Comparison of ENCODE assay signal across 8 cellular contexts in the genomic region with DNA sequence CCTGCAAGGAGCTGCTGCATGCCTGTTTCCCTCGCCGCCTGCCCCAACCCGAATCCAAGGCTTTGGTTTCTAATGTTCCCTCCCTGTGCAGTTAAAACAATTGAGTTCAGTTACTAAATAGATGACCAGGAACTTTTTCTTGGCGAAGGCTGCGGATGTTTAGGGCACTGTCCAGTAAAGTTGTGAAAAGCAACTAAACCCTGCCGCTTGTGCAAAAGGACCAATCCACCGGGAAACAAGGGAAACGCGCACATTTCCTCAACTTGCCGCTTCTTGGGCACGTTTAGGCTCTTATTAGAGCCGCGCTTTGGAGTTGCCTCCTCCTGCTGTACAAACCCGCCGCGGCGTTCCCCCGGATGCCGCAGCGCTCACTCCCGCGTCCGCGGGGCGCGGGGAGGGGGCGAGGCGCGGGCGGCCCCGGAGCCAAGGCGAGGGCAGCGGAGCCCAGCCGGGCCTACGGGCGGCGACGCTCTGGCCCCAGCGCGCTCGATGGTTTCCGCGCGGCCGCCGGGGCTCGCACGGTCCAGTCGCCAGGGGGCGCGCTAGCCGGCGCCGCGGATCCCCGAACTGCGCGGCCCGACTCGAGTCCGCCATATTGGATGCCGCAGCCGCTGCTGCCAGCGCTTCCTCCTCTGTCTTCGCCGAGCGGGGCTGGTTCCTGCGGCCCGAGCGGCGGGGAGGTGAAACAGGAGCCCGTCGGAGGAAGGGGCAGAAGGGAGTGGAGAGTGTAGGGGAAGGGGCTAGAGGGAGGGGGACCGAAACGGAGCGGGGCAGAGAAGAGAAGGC. TPM values are rescaled to one million over a fixed set of nuclear protein-coding genes. Genes with fewer than 3 reads are reported as not detected.
DNase-seq lines count a peak whose midpoint lies in the region; ATAC-seq and TF ChIP-seq lines count a peak whose summit lies in the region.

A gene with protein sequence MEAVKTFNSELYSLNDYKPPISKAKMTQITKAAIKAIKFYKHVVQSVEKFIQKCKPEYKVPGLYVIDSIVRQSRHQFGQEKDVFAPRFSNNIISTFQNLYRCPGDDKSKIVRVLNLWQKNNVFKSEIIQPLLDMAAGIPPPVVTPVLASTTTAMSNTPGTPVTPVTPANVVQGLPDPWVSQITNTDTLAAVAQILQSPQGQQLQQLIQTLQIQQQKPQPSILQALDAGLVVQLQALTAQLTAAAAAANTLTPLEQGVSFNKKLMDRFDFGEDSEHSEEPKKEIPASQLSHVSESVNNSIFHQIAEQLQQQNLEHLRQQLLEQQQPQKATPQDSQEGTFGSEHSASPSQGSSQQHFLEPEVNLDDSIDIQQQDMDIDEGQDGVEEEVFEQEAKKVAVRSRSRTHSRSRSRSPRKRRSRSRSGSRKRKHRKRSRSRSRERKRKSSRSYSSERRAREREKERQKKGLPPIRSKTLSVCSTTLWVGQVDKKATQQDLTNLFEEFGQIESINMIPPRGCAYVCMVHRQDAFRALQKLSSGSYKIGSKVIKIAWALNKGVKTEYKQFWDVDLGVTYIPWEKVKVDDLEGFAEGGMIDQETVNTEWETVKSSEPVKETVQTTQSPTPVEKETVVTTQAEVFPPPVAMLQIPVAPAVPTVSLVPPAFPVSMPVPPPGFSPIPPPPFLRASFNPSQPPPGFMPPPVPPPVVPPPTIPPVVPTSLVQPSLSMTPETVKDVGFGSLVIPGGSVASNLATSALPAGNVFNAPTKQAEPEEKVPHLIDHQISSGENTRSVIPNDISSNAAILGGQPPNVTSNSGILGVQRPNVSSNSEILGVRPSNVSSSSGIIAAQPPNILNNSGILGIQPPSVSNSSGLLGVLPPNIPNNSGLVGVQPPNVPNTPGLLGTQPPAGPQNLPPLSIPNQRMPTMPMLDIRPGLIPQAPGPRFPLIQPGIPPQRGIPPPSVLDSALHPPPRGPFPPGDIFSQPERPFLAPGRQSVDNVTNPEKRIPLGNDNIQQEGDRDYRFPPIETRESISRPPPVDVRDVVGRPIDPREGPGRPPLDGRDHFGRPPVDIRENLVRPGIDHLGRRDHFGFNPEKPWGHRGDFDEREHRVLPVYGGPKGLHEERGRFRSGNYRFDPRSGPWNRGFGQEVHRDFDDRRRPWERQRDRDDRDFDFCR (N-terminal part only) (plus strand): TSS at position 593 of the 786 bp plus-strand sequence. CDS start 485 bp downstream, outside the sequence.

- H3K9ac ChIP-seq in neural progenitor cell, result peak within 1 kb of the TSS; percentile 98

- H3K4me1 Mint-ChIP-seq in neural progenitor cell, result peaks cover 35% of the 10 kb centered on the region

- H3K4me1 ChIP-seq in neural progenitor cell, result peaks cover 23% of the 10 kb centered on the region

- H3K9me3 Mint-ChIP-seq in neural progenitor cell, result no peaks in the 10 kb centered on the region

- no peaks in the 10 kb centered on the region for H3K27me3 Mint-ChIP-seq in neural progenitor cell (ENCODE audit: insufficient read depth, low read depth)

- TF ChIP-seq CTCF in fibroblast of villous mesenchyme (IDR thresholded peaks at IDR 0.05; ENCODE audit: insufficient read depth, low read depth, low read length), result peak; percentile 67
- peak; percentile 69 for TF ChIP-seq CTCF in neural progenitor cell (IDR thresholded peaks at IDR 0.05)

- ATAC-seq in GM21737 (IDR thresholded peaks at IDR 0.05; ENCODE audit: unreplicated experiment), result peak; percentile 81

- no peaks in the 10 kb centered on the region for H3K27me3 ChIP-seq in neural progenitor cell

- H4K20me1 ChIP-seq in neural progenitor cell (ENCODE audit: low read depth), result peaks cover 39% of the 10 kb centered on the region

- H3K4me2 ChIP-seq in neural progenitor cell, result peak within 1 kb of the TSS; percentile 82

- H3K79me2 ChIP-seq in neural progenitor cell (ENCODE audit: low read depth), result peaks cover 49% of the 10 kb centered on the region

- peak within 1 kb of the TSS; percentile 92 for H3K4me3 Mint-ChIP-seq in neural progenitor cell

- H3K36me3 Mint-ChIP-seq in neural progenitor cell, result peaks cover 8% of the 10 kb centered on the region

- TF ChIP-seq POLR2A in Raji (IDR thresholded peaks at IDR 0.05; ENCODE audit: insufficient read depth, low read depth, low read length), result peak; percentile 80

- H3K4me3 ChIP-seq in fibroblast of villous mesenchyme (ENCODE audit: low read depth, low read length) (peak within 1 kb of the TSS; percentile 81), neural progenitor cell (peak within 1 kb of the TSS; percentile 95)

- H3K9me3 ChIP-seq in neural progenitor cell (ENCODE audit: low read depth), result no peaks in the 10 kb centered on the region

- H3K27ac Mint-ChIP-seq in neural progenitor cell, result peak within 1 kb of the TSS; percentile 96

- H3F3A ChIP-seq in neural progenitor cell (ENCODE audit: low read depth), result peaks cover 21% of the 10 kb centered on the region

- H3K36me3 ChIP-seq in neural progenitor cell, result no peaks in the 10 kb centered on the region

- peak within 1 kb of the TSS; percentile 99 for H3K27ac ChIP-seq in neural progenitor cell

- DNase-seq in ELR (ENCODE audit: low read depth), result peak; percentile 83
- peak; percentile 74 for DNase-seq in KG1 (lab: John Stamatoyannopoulos, UW)
- peak; percentile 72 for DNase-seq in activated gamma-delta T cell (lab: John Stamatoyannopoulos, UW)
- DNase-seq in fibroblast of villous mesenchyme (ENCODE audit: low read depth), result peak; percentile 78
- peak; percentile 95 for DNase-seq in neural progenitor cell (ENCODE audit: low spot score)
- peak; percentile 67 for DNase-seq in stromal cell of bone marrow (ENCODE audit: low read depth)

- peak within 1 kb of the TSS; percentile 84 for H2AFZ ChIP-seq in neural progenitor cell (replicated peaks)

RNA-seq across cellular contexts. Expression of the gene that starts here (rescaled TPM):
- total RNA-seq in fibroblast of villous mesenchyme (31.6 and 39.7 TPM in 2 replicates), neural progenitor cell (ENCODE audit: low replicate concordance) (54.9 and 62.1 TPM in 2 replicates)

Comparison
In these comparisons a context has a peak if more than half of its experiments do, and no peak if none do; other contexts are left out.
1. Peak in every context shown above with its lines: DNase-seq, ATAC-seq, H3K4me3 ChIP-seq and H3K27ac ChIP-seq.